8 cellular contexts compared by ENCODE assay signal in genomic region chr7:4479367-4480039, GRCh38.
DNase-seq lines count a peak whose midpoint lies in the region; ATAC-seq, FAIRE-seq and TF ChIP-seq lines count a peak whose summit lies in the region.

No MANE protein-coding gene starts in this region.

- H3K27me3 ChIP-seq in gastroesophageal sphincter: peaks cover 7% of the 10 kb centered on the region

- H3K9me3 ChIP-seq in gastroesophageal sphincter: peaks cover 0 to 31% (median 0%) of the 10 kb centered on the region in 3 donors

- 36 to 55% methylated on average over 2 to 10 of the region's 12 CpGs for WGBS in gastroesophageal sphincter (ENCODE audit: low coverage in 1 of 2), 2 donors

- FAIRE-seq in GM18507 (lab: Jason Lieb, UNC): peak; percentile 79

- H3K27me3 Mint-ChIP-seq in WTC11 (ENCODE audit: low read depth): peaks cover 3% of the 10 kb centered on the region; the same call in 1 of the 2 replicates

- POLR2A ChIA-PET in WTC11 (lab: Charles Lee): no interaction called here

- no peaks in the 10 kb centered on the region for H3K36me3 ChIP-seq in gastroesophageal sphincter

- peaks cover 28% of the 10 kb centered on the region for H3K9me3 Mint-ChIP-seq in WTC11

- ATAC-seq in WTC11 (peak; percentile 97), gastroesophageal sphincter (no peak), HG02852 (IDR thresholded peaks at IDR 0.05; ENCODE audit: unreplicated experiment) (no peak), HG03139 (IDR thresholded peaks at IDR 0.05; ENCODE audit: unreplicated experiment) (no peak)

- DNase-seq in AG20443 (ENCODE audit: low spot score): peak; percentile 14
- DNase-seq in GM18507 (ENCODE audit: extremely low spot score, insufficient read length, low read depth): peak; percentile 5
- peak; percentile 62 for DNase-seq in NCI-H2196 (lab: John Stamatoyannopoulos, UW; ENCODE audit: unreplicated experiment)
- DNase-seq in WTC11 (ENCODE audit: low spot score): peak; percentile 70
- DNase-seq in iris pigment epithelial cell (ENCODE audit: low read depth): peak; percentile 65

- no peak for TF ChIP-seq POLR2A in gastroesophageal sphincter (IDR thresholded peaks at IDR 0.05)

- no peaks in the 10 kb centered on the region for H3K4me1 Mint-ChIP-seq in WTC11

- CTCF ChIA-PET in WTC11 (lab: Charles Lee): interaction anchor here (0.6 to 1.5 kb wide), 23 partner anchors 10 to 1897 kb away, joined by 3 to 22 read pairs (median 4); no protein-coding TSS in a partner anchor

- no peak overlapping the region for H3K27ac Mint-ChIP-seq in WTC11

- H3K4me3 Mint-ChIP-seq in WTC11: no peak overlapping the region

- H3K4me3 ChIP-seq in gastroesophageal sphincter: no peak overlapping the region

- H3K27ac ChIP-seq in gastroesophageal sphincter: no peak overlapping the region

- peaks cover 11% of the 10 kb centered on the region for H3K36me3 Mint-ChIP-seq in WTC11

- no peak for TF ChIP-seq EP300 in gastroesophageal sphincter (IDR thresholded peaks at IDR 0.05)

- peak; percentile 34; the same call in 1 of the 2 replicates for TF ChIP-seq CTCF in WTC11 (IDR thresholded peaks at IDR 0.05)
- TF ChIP-seq CTCF in gastroesophageal sphincter (IDR thresholded peaks at IDR 0.05): peak in 1 of 4 experiments; percentile 20

- no peaks in the 10 kb centered on the region for H3K4me1 ChIP-seq in gastroesophageal sphincter

TF ChIP-seq in WTC11, 78 proteins besides CTCF, POLR2A, EP300 and RAD21 (continues in another document):
- no peak for TF ChIP-seq ZNF532 (CRISPR knock-in tag; IDR thresholded peaks at IDR 0.05; ENCODE audit: borderline replicate concordance)
- TF ChIP-seq RELA (CRISPR knock-in tag; IDR thresholded peaks at IDR 0.05; ENCODE audit: borderline replicate concordance): no peak
- TF ChIP-seq AR (CRISPR knock-in tag; IDR thresholded peaks at IDR 0.05): no peak
- TF ChIP-seq ZNF232 (CRISPR knock-in tag; IDR thresholded peaks at IDR 0.05): no peak
- no peak for TF ChIP-seq NFE2L1 (CRISPR knock-in tag; IDR thresholded peaks at IDR 0.05)
- TF ChIP-seq ZMAT4 (CRISPR knock-in tag; IDR thresholded peaks at IDR 0.05): no peak
- no peak for TF ChIP-seq TCF7 (CRISPR knock-in tag; IDR thresholded peaks at IDR 0.05; ENCODE audit: low read depth)
- TF ChIP-seq FOXP4 (CRISPR knock-in tag; IDR thresholded peaks at IDR 0.05): no peak
- TF ChIP-seq ZNF425 (CRISPR knock-in tag; conservative IDR thresholded peaks at IDR 0.05): no peak
- TF ChIP-seq MLX (CRISPR knock-in tag; IDR thresholded peaks at IDR 0.05): no peak
- no peak for TF ChIP-seq ZBTB43 (CRISPR knock-in tag; IDR thresholded peaks at IDR 0.05)

Comparison
In these comparisons a context has a peak if more than half of its experiments do, and no peak if none do; other contexts are left out.
1. DNase-seq: peak in every context shown above with its lines; median percentile 70 in WTC11; 65 in iris pigment epithelial cell; 62 in NCI-H2196; 14 in AG20443; 5 in GM18507.